In the genomic region with DNA sequence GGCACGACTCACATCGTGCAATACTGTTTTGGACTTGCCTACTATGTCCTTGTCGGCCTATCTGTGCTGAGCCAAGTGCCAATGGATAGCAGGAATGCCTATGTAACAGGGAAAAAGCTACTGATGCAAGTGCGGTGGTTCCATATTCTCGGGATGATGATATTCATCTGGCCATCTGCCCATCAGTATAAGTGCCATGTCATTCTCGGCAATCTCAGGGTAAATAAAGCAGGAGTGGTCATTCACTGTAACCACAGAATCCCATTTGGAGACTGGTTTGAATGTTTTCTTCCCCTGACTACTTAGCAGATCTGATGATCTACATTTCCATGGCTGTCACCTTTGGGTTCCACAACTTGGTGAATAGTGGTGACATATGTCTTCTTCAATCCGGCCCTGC, we compare ENCODE assay signal across 26 cellular contexts. TPM values are rescaled to one million over a fixed set of nuclear protein-coding genes. Genes with fewer than 3 reads are reported as not detected.
"Had no signal": no experiment of that assay in that cellular context is flagged by ENCODE, and none has a peak within 500 bp of the region (broad histone marks: within the 10 kb centered on the region; RNA-seq: fewer than 3 reads in every experiment).

No MANE protein-coding gene starts in this region.

- ATAC-seq: activated T-helper 17 cell treated with anti-CD3 and anti-CD28 coated beads, Interleukin-2, amount 50 U/mL, for 72 hours; effector memory CD8-positive, alpha-beta T cell; esophagus mucosa; naive thymus-derived CD8-positive, alpha-beta T cell had no signal

- H3K27ac ChIP-seq: adrenal gland, ascending aorta, left ventricle myocardium inferior, testis had no signal

- DNase-seq: activated naive CD4-positive, alpha-beta T cell; activated T-cell treated with anti-CD3 and anti-CD28 coated beads, Interleukin-2, amount 50 U/mL, for 24 hours; adrenal gland; effector memory CD8-positive, alpha-beta T cell; foreskin melanocyte; hippocampal formation; kidney glomerular epithelial cell; left ventricle myocardium inferior; naive thymus-derived CD8-positive, alpha-beta T cell; stimulated activated CD4-positive, alpha-beta T cell treated with anti-CD3 and anti-CD28 coated beads, Interleukin-2, amount 100 ng/mL, for 48 hours; stimulated activated CD8-positive, alpha-beta memory T cell treated with anti-CD3 and anti-CD28 coated beads, Interleukin-4, amount 100 ng/mL, for 48 hours; stimulated activated naive CD4-positive, alpha-beta T cell; T-helper 9 cell; testis; trophoblast cell had no signal

- H3K4me3 ChIP-seq: adrenal gland, ascending aorta, left ventricle myocardium inferior had no signal

- H3K36me3 ChIP-seq: adrenal gland, ascending aorta, left ventricle myocardium inferior had no signal

- H3K27me3 ChIP-seq: adrenal gland, ascending aorta, testis had no signal

- H3K4me1 ChIP-seq: adrenal gland, ascending aorta, testis had no signal

- H3K9me3 ChIP-seq: adrenal gland, ascending aorta, left ventricle myocardium inferior, testis had no signal

RNA-seq across cellular contexts. Expression of a gene that starts 20.1 kb away (rescaled TPM):
- total RNA-seq: activated T-helper 17 cell treated with anti-CD3 and anti-CD28 coated beads, Interleukin-2, amount 50 U/mL, for 72 hours; adrenal gland; ascending aorta; endothelial cell of umbilical vein; esophagus mucosa; left ventricle myocardium inferior; lung microvascular endothelial cell; mesothelial cell of epicardium; naive thymus-derived CD8-positive, alpha-beta T cell; osteoblast; posterior vena cava; renal cortical epithelial cell; testis; WTC11 had no signal
- polyA plus RNA-seq: adrenal gland, endothelial cell of umbilical vein had no signal

RNA-seq across cellular contexts. Expression of a gene that starts 32.4 kb away (rescaled TPM):
- total RNA-seq: activated T-helper 17 cell treated with anti-CD3 and anti-CD28 coated beads, Interleukin-2, amount 50 U/mL, for 72 hours; ascending aorta; dermis microvascular lymphatic vessel endothelial cell; endothelial cell of umbilical vein; left ventricle myocardium inferior; lung microvascular endothelial cell; mesothelial cell of epicardium; naive thymus-derived CD8-positive, alpha-beta T cell; osteoblast; posterior vena cava; WTC11 had no signal
- polyA plus RNA-seq: adrenal gland; endothelial cell of umbilical vein; naive thymus-derived CD8-positive, alpha-beta T cell had no signal

RNA-seq across cellular contexts. Expression of a gene that starts 39.6 kb away (rescaled TPM):
- total RNA-seq: activated T-helper 17 cell treated with anti-CD3 and anti-CD28 coated beads, Interleukin-2, amount 50 U/mL, for 72 hours; adrenal gland; ascending aorta; endothelial cell of umbilical vein; esophagus mucosa; left ventricle myocardium inferior; lung microvascular endothelial cell; mesothelial cell of epicardium; naive thymus-derived CD8-positive, alpha-beta T cell; osteoblast; posterior vena cava; WTC11 had no signal
- polyA plus RNA-seq: adrenal gland; naive thymus-derived CD8-positive, alpha-beta T cell had no signal

RNA-seq across cellular contexts. Expression of a gene that starts 53.4 kb away (rescaled TPM):
- total RNA-seq: activated T-helper 17 cell treated with anti-CD3 and anti-CD28 coated beads, Interleukin-2, amount 50 U/mL, for 72 hours; adrenal gland; dermis microvascular lymphatic vessel endothelial cell; endothelial cell of umbilical vein; esophagus mucosa; left ventricle myocardium inferior; lung microvascular endothelial cell; mesothelial cell of epicardium; naive thymus-derived CD8-positive, alpha-beta T cell; osteoblast; posterior vena cava; renal cortical epithelial cell; WTC11 had no signal
- polyA plus RNA-seq: adrenal gland; endothelial cell of umbilical vein; naive thymus-derived CD8-positive, alpha-beta T cell had no signal
